ENCODE assay signal across 16 cellular contexts in the genomic region with DNA sequence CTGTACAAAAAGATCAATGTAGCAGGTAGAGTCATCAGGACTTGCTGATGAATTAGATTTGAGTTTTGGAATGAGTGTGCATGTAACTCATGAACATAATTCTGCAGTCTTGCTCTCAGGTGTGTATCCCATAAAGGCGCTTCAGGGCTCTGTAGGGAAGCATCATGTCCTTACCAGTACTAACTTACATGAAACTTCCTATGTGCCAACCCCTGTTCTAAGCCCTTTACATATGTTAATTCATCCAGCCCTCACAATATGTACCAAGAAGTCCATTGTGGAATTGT. TPM values are rescaled to one million over a fixed set of nuclear protein-coding genes. Genes with fewer than 3 reads are reported as not detected.
DNase-seq lines count a peak whose midpoint lies in the region; ATAC-seq and TF ChIP-seq lines count a peak whose summit lies in the region.
"Had no signal": no experiment of that assay in that cellular context is flagged by ENCODE, and none has a peak within 500 bp of the region (broad histone marks: within the 10 kb centered on the region; RNA-seq: fewer than 3 reads in every experiment).

No MANE protein-coding gene starts in this region.

- peaks cover 0 to 20% (median 0%) of the 10 kb centered on the region in 4 donors for H3K27me3 ChIP-seq in esophagus muscularis mucosa

- no peaks in the 10 kb centered on the region for H3K9me3 ChIP-seq in esophagus muscularis mucosa

- H3K4me1 Mint-ChIP-seq in activated CD4-positive, alpha-beta T cell treated with anti-CD3 and anti-CD28 coated beads for 36 hours: peaks cover 12% of the 10 kb centered on the region
- peaks cover 19% of the 10 kb centered on the region for H3K4me1 Mint-ChIP-seq in stimulated activated effector memory CD8-positive, alpha-beta T cell treated with anti-CD3 and anti-CD28 coated beads, Interleukin-12 subunit alpha, Interleukin-12 subunit beta, amount 100 ng/mL, for 72 hours

- TF ChIP-seq EP300 in esophagus muscularis mucosa (IDR thresholded peaks at IDR 0.05): no peak

- no peak for DNase-seq in activated CD4-positive, alpha-beta T cell treated with anti-CD3 and anti-CD28 coated beads for 36 hours
- DNase-seq in activated CD4-positive, alpha-beta T cell treated with anti-CD3 and anti-CD28 coated beads, Interleukin-2, amount 50 U/mL, for 48 hours: no peak
- DNase-seq in stimulated activated effector memory CD8-positive, alpha-beta T cell treated with anti-CD3 and anti-CD28 coated beads, Interleukin-12 subunit alpha, Interleukin-12 subunit beta, amount 100 ng/mL, for 72 hours (ENCODE audit: low spot score in 2 of 2): no peak
- DNase-seq in esophagus muscularis mucosa (ENCODE audit: extremely low spot score): no peak
- no peak for DNase-seq in DMS79 (lab: John Stamatoyannopoulos, UW)
- no peak for DNase-seq in NCI-H1694 (lab: John Stamatoyannopoulos, UW)
- DNase-seq: CD8-positive, alpha-beta memory T cell; GF-D8; NCI-H1436; NCI-H82 had no signal

- WGBS in esophagus muscularis mucosa: 100% methylated on average over 1 of the region's 1 CpG

- no peaks in the 10 kb centered on the region for H3K36me3 ChIP-seq in esophagus muscularis mucosa

- H3K4me3 ChIP-seq in esophagus muscularis mucosa: no peak overlapping the region
- H3K4me3 ChIP-seq: skin epidermis had no signal

- H3K27ac Mint-ChIP-seq in activated CD4-positive, alpha-beta T cell treated with anti-CD3 and anti-CD28 coated beads for 36 hours: no peak overlapping the region
- no peak overlapping the region for H3K27ac Mint-ChIP-seq in stimulated activated effector memory CD8-positive, alpha-beta T cell treated with anti-CD3 and anti-CD28 coated beads, Interleukin-12 subunit alpha, Interleukin-12 subunit beta, amount 100 ng/mL, for 72 hours

- H3K27ac ChIP-seq in esophagus muscularis mucosa (replicated peaks in 1 of 4): no peak overlapping the region
- H3K27ac ChIP-seq: 22Rv1, skin epidermis had no signal

- no peak for TF ChIP-seq CTCF in esophagus muscularis mucosa (IDR thresholded peaks at IDR 0.05)

- POLR2A ChIA-PET in activated CD4-positive, alpha-beta T cell treated with anti-CD3 and anti-CD28 coated beads for 36 hours (lab: Charles Lee): no interaction called here

- no peak for TF ChIP-seq POLR2A in esophagus muscularis mucosa (IDR thresholded peaks at IDR 0.05; ENCODE audit: low read depth)

- CTCF ChIA-PET in activated CD4-positive, alpha-beta T cell treated with anti-CD3 and anti-CD28 coated beads for 36 hours (lab: Charles Lee): no interaction called here

- intact Hi-C loops in activated CD4-positive, alpha-beta T cell treated with anti-CD3 and anti-CD28 coated beads for 36 hours (cut with DNase I, micrococcal nuclease): no loop called here
- intact Hi-C loops in esophagus muscularis mucosa (cut with DNase I): no loop called here

- H3K4me3 Mint-ChIP-seq in activated CD4-positive, alpha-beta T cell treated with anti-CD3 and anti-CD28 coated beads for 36 hours: no peak overlapping the region
- no peak overlapping the region for H3K4me3 Mint-ChIP-seq in stimulated activated effector memory CD8-positive, alpha-beta T cell treated with anti-CD3 and anti-CD28 coated beads, Interleukin-12 subunit alpha, Interleukin-12 subunit beta, amount 100 ng/mL, for 72 hours

- H3K36me3 Mint-ChIP-seq in activated CD4-positive, alpha-beta T cell treated with anti-CD3 and anti-CD28 coated beads for 36 hours (ENCODE audit: low read depth): no peaks in the 10 kb centered on the region
- no peaks in the 10 kb centered on the region for H3K36me3 Mint-ChIP-seq in stimulated activated effector memory CD8-positive, alpha-beta T cell treated with anti-CD3 and anti-CD28 coated beads, Interleukin-12 subunit alpha, Interleukin-12 subunit beta, amount 100 ng/mL, for 72 hours
- H3K36me3 Mint-ChIP-seq: CD8-positive, alpha-beta memory T cell had no signal

- peak; percentile 82 for ATAC-seq in activated CD4-positive, alpha-beta T cell treated with anti-CD3 and anti-CD28 coated beads for 36 hours
- peak; percentile 22 for ATAC-seq in GM21528 (IDR thresholded peaks at IDR 0.05; ENCODE audit: low FRiP score, unreplicated experiment)
- ATAC-seq in HG03159 (IDR thresholded peaks at IDR 0.05; ENCODE audit: unreplicated experiment): peak; percentile 49
- ATAC-seq in stimulated activated effector memory CD8-positive, alpha-beta T cell treated with anti-CD3 and anti-CD28 coated beads, Interleukin-12 subunit alpha, Interleukin-12 subunit beta, amount 100 ng/mL, for 72 hours: peak; percentile 61
- ATAC-seq: HepG2 had no signal

- H3K4me1 ChIP-seq in esophagus muscularis mucosa: no peaks in the 10 kb centered on the region

- no peaks in the 10 kb centered on the region for H3K9me3 Mint-ChIP-seq in activated CD4-positive, alpha-beta T cell treated with anti-CD3 and anti-CD28 coated beads for 36 hours (ENCODE audit: low read depth)
- H3K9me3 Mint-ChIP-seq in stimulated activated effector memory CD8-positive, alpha-beta T cell treated with anti-CD3 and anti-CD28 coated beads, Interleukin-12 subunit alpha, Interleukin-12 subunit beta, amount 100 ng/mL, for 72 hours: no peaks in the 10 kb centered on the region
- H3K9me3 Mint-ChIP-seq: CD8-positive, alpha-beta memory T cell had no signal

- peaks cover 39% of the 10 kb centered on the region for H3K27me3 Mint-ChIP-seq in activated CD4-positive, alpha-beta T cell treated with anti-CD3 and anti-CD28 coated beads for 36 hours

RNA-seq across cellular contexts. Expression of a gene that starts 2.1 kb away (rescaled TPM):
- total RNA-seq in activated CD4-positive, alpha-beta T cell treated with anti-CD3 and anti-CD28 coated beads for 36 hours: not detected
- 1 to 10 TPM in 1 of 4 donors, under 1 TPM in 2, not detected in 1; 0.34 to 1.3 (median 0.65) TPM for total RNA-seq in esophagus muscularis mucosa

RNA-seq across cellular contexts. Expression of a gene that starts 12.2 kb away (rescaled TPM):
- total RNA-seq in activated CD4-positive, alpha-beta T cell treated with anti-CD3 and anti-CD28 coated beads for 36 hours: not detected
- under 1 TPM in 2 of 4 donors, not detected in 2; 0.33 to 0.75 TPM for total RNA-seq in esophagus muscularis mucosa
- total RNA-seq: CD8-positive, alpha-beta memory T cell; dermis microvascular lymphatic vessel endothelial cell; HepG2 had no signal

RNA-seq across cellular contexts. Expression of a gene that starts 30.3 kb away (rescaled TPM):
- total RNA-seq in activated CD4-positive, alpha-beta T cell treated with anti-CD3 and anti-CD28 coated beads for 36 hours: 10 to 100 TPM; 28.0 to 28.1 TPM
- 10 to 100 TPM; 12.5 to 26.1 (median 22.8) TPM for total RNA-seq in esophagus muscularis mucosa

RNA-seq across cellular contexts. Expression of a gene that starts 46.9 kb away (rescaled TPM):
- total RNA-seq in activated CD4-positive, alpha-beta T cell treated with anti-CD3 and anti-CD28 coated beads for 36 hours: 10 to 100 TPM; 23.7 to 31.9 TPM
- total RNA-seq in esophagus muscularis mucosa: 10 to 100 TPM; 24.5 to 30.6 (median 27.4) TPM

RNA-seq across cellular contexts. Expression of a gene that starts 56.3 kb away (rescaled TPM):
- total RNA-seq in activated CD4-positive, alpha-beta T cell treated with anti-CD3 and anti-CD28 coated beads for 36 hours: not detected
- 10 to 100 TPM; 12.7 to 39.8 (median 27.0) TPM for total RNA-seq in esophagus muscularis mucosa
- total RNA-seq: dermis microvascular lymphatic vessel endothelial cell, HepG2 had no signal

Comparison
In these comparisons a context has a peak if more than half of its experiments do, and no peak if none do; other contexts are left out.
1. ATAC-seq: peak in every context shown above with its lines; median percentile 82 in activated CD4-positive, alpha-beta T cell treated with anti-CD3 and anti-CD28 coated beads for 36 hours; 61 in stimulated activated effector memory CD8-positive, alpha-beta T cell treated with anti-CD3 and anti-CD28 coated beads, Interleukin-12 subunit alpha, Interleukin-12 subunit beta, amount 100 ng/mL, for 72 hours; 49 in HG03159; 22 in GM21528.